Comparison of ENCODE assay signal across 8 cellular contexts in the genomic region with DNA sequence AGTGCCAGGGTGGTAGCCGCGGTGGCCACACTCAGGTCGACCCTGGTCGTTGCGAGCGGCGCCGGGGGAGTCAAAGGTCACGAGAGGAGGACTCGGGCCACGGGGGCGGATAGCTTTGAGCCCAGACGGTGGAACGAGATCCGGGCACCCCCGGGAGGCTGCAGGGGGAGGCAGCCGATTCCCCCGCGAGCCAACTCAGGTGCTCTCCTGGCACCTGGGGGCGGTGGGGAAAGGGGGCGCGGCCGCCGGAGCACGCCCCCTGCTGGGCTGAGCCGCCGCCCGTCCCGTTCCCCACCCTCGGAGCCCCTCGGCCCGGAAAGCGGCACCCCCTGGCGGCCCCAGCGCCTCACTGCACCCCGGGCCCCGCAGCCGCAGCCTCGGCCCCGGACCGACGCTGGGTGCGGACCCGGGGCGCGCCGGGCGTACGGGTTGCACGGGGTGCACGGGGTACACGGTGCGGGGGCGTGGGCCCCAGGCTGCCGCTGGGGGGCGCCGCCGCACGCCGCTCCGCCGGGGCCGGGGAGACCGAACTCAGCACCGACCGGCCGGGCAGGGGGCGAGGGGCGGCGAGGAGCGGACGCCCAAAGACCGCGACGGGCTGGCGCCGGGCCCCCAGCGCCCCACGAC. TPM values are rescaled to one million over a fixed set of nuclear protein-coding genes. Genes with fewer than 3 reads are reported as not detected.
DNase-seq lines count a peak whose midpoint lies in the region; ATAC-seq, FAIRE-seq and TF ChIP-seq lines count a peak whose summit lies in the region.

No MANE protein-coding gene starts in this region.

- H3K4me1 ChIP-seq in breast epithelium = peaks cover 4 to 5% of the 10 kb centered on the region in 2 donors

- peak overlapping the region; percentile 36 to 64 for H3K27ac ChIP-seq in breast epithelium

- peak; percentile 48 for ATAC-seq in GM21515 (IDR thresholded peaks at IDR 0.05; ENCODE audit: unreplicated experiment)

- peak overlapping the region; percentile 61 for H3K4me3 ChIP-seq in WI38 (ENCODE audit: low read depth, low read length)
- H3K4me3 ChIP-seq in breast epithelium = peak overlapping the region; percentile 52 to 83 (median 69)

- H3K9me3 ChIP-seq in breast epithelium = no peaks in the 10 kb centered on the region

- intact Hi-C loops in breast epithelium (cut with DNase I; ENCODE audit: low total_unique reads) = no loop called here

- no peak for FAIRE-seq in D721Med (lab: Jason Lieb, UNC)

- peak; percentile 73 for TF ChIP-seq CTCF in D721Med (IDR thresholded peaks at IDR 0.05; ENCODE audit: insufficient read depth, missing control alignments)
- peak; percentile 76 for TF ChIP-seq CTCF in WI38 (IDR thresholded peaks at IDR 0.05; ENCODE audit: low read depth, low read length)
- peak; percentile 58 to 98 (median 70) for TF ChIP-seq CTCF in breast epithelium (IDR thresholded peaks at IDR 0.05)

- H3K36me3 ChIP-seq in breast epithelium = no peaks in the 10 kb centered on the region

- no peak for TF ChIP-seq POLR2A in breast epithelium (IDR thresholded peaks at IDR 0.05)

- H3K27me3 ChIP-seq in breast epithelium = no peaks in the 10 kb centered on the region

- DNase-seq in D721Med (ENCODE audit: insufficient read length, low spot score) (peak; percentile 62), LoVo (ENCODE audit: low spot score) (peak; percentile 83), breast epithelium (ENCODE audit: low spot score in 2 of 2) (peak in 1 of 2 donors; percentile 71), iris pigment epithelial cell (ENCODE audit: low read depth) (peak; percentile 53), A172 (ENCODE audit: low spot score) (no peak)
- peak; percentile 84 for DNase-seq in stimulated activated CD4-positive, alpha-beta T cell treated with anti-CD3 and anti-CD28 coated beads, Interleukin-12 subunit alpha, Interleukin-12 subunit beta, amount 100 ng/mL, for 4 hours

RNA-seq across cellular contexts. Expression of a gene that starts 0.5 kb away (rescaled TPM):
- under 1 TPM; 0.48 to 0.66 (median 0.59) TPM for total RNA-seq in breast epithelium
- 0.07 TPM in 1 of 2 replicates, not detected in the other for total RNA-seq in A172 (2014; rRNA removed; shearing (Covaris generic))

RNA-seq across cellular contexts. Expression of a gene that starts 4.2 kb away (rescaled TPM):
- 10 to 100 TPM; 17.0 to 23.7 (median 19.7) TPM for total RNA-seq in breast epithelium
- total RNA-seq in A172 (2014; rRNA removed; shearing (Covaris generic)) = 26.6 and 32.6 TPM in 2 replicates

RNA-seq across cellular contexts. Expression of a gene that starts 19.2 kb away (rescaled TPM):
- total RNA-seq in breast epithelium = not detected
- total RNA-seq in A172 (2014; rRNA removed; shearing (Covaris generic)) = 0.60 and 8.3 TPM in 2 replicates

RNA-seq across cellular contexts. Expression of a gene that starts 46.9 kb away (rescaled TPM):
- total RNA-seq in breast epithelium = 10 to 100 TPM; 14.1 to 42.6 (median 32.6) TPM
- total RNA-seq in A172 (2014; rRNA removed; shearing (Covaris generic)) = 55.0 and 67.7 TPM in 2 replicates

RNA-seq across cellular contexts. Expression of a gene that starts 53.6 kb away (rescaled TPM):
- 10 to 100 TPM; 26.5 to 41.4 (median 40.6) TPM for total RNA-seq in breast epithelium
- 33.4 and 34.8 TPM in 2 replicates for total RNA-seq in A172 (2014; rRNA removed; shearing (Covaris generic))
